10 cellular contexts compared by ENCODE assay signal in genomic region chr19:6086081-6086858, GRCh38. TPM values are rescaled to one million over a fixed set of nuclear protein-coding genes. Genes with fewer than 3 reads are reported as not detected.
DNase-seq lines count a peak whose midpoint lies in the region; ATAC-seq lines count a peak whose summit lies in the region.
"Had no signal": no experiment of that assay in that cellular context is flagged by ENCODE, and none has a peak within 500 bp of the region (broad histone marks: within the 10 kb centered on the region; RNA-seq: fewer than 3 reads in every experiment).

No MANE protein-coding gene starts in this region.

- H3K9me3 ChIP-seq in adipocyte (ENCODE audit: control insufficient read depth, low read length): no peaks in the 10 kb centered on the region

- H3K4me1 Mint-ChIP-seq in stimulated activated naive CD8-positive, alpha-beta T cell treated with anti-CD3 and anti-CD28 coated beads, Interleukin-15, Interleukin-2, amounts not matched to agents 100 ng/mL and 50 ng/mL, for 24 hours (ENCODE audit: low read depth): peaks cover 25% of the 10 kb centered on the region

- peak overlapping the region; percentile 35 for H3K4me3 Mint-ChIP-seq in stimulated activated naive CD8-positive, alpha-beta T cell treated with anti-CD3 and anti-CD28 coated beads, Interleukin-15, Interleukin-2, amounts not matched to agents 100 ng/mL and 50 ng/mL, for 24 hours

- H3K4me1 ChIP-seq in adipocyte (ENCODE audit: control insufficient read depth, insufficient read depth, low read length): peaks cover 65% of the 10 kb centered on the region

- no peaks in the 10 kb centered on the region for H3K9me3 Mint-ChIP-seq in stimulated activated naive CD8-positive, alpha-beta T cell treated with anti-CD3 and anti-CD28 coated beads, Interleukin-15, Interleukin-2, amounts not matched to agents 100 ng/mL and 50 ng/mL, for 24 hours

- no peak for DNase-seq in stimulated activated naive CD8-positive, alpha-beta T cell treated with anti-CD3 and anti-CD28 coated beads, Interleukin-15, Interleukin-2, amounts not matched to agents 100 U/mL and 50 U/mL, for 24 hours
- DNase-seq in adipocyte (ENCODE audit: low read depth): no peak
- peak; percentile 54 to 65 for DNase-seq in lung microvascular endothelial cell (ENCODE audit: low read depth in 2 of 2)
- no peak for DNase-seq in DMS53 (lab: John Stamatoyannopoulos, UW)
- no peak for DNase-seq in NCI-H526 treated with DMSO at 0.1 percent for 48 hours (lab: John Stamatoyannopoulos, UW)
- DNase-seq: activated gamma-delta T cell had no signal

- ATAC-seq in stimulated activated naive CD8-positive, alpha-beta T cell treated with anti-CD3 and anti-CD28 coated beads, Interleukin-15, Interleukin-2, amounts not matched to agents 100 U/mL and 50 U/mL, for 24 hours: no peak
- no peak for ATAC-seq in HG03175 (IDR thresholded peaks at IDR 0.05; ENCODE audit: unreplicated experiment)
- no peak for ATAC-seq in HG03432 (IDR thresholded peaks at IDR 0.05; ENCODE audit: unreplicated experiment)

- H3K9ac ChIP-seq in adipocyte (ENCODE audit: low read length): peak overlapping the region; percentile 74

- peak overlapping the region; percentile 16 for H3K4me3 ChIP-seq in adipocyte (ENCODE audit: low read length)

- H3K27ac Mint-ChIP-seq in stimulated activated naive CD8-positive, alpha-beta T cell treated with anti-CD3 and anti-CD28 coated beads, Interleukin-15, Interleukin-2, amounts not matched to agents 100 ng/mL and 50 ng/mL, for 24 hours: peak overlapping the region; percentile 56

- no peaks in the 10 kb centered on the region for H3K36me3 Mint-ChIP-seq in stimulated activated naive CD8-positive, alpha-beta T cell treated with anti-CD3 and anti-CD28 coated beads, Interleukin-15, Interleukin-2, amounts not matched to agents 100 ng/mL and 50 ng/mL, for 24 hours (ENCODE audit: low read depth)

- no peaks in the 10 kb centered on the region for H3K27me3 ChIP-seq in adipocyte (replicated peaks; ENCODE audit: control insufficient read depth, insufficient read depth, low read length)

- no peaks in the 10 kb centered on the region for H3K36me3 ChIP-seq in adipocyte (ENCODE audit: control insufficient read depth, insufficient read depth, low read length, severe bottlenecking)

- no peaks in the 10 kb centered on the region for H3K27me3 Mint-ChIP-seq in stimulated activated naive CD8-positive, alpha-beta T cell treated with anti-CD3 and anti-CD28 coated beads, Interleukin-15, Interleukin-2, amounts not matched to agents 100 ng/mL and 50 ng/mL, for 24 hours

RNA-seq across cellular contexts. Expression of gene RFX2, which starts 24.0 kb away (rescaled TPM):
- total RNA-seq in lung microvascular endothelial cell: 1.3 and 2.4 TPM in 2 replicates

RNA-seq across cellular contexts. Expression of gene ACSBG2, which starts 49.2 kb away (rescaled TPM):
- total RNA-seq in lung microvascular endothelial cell: not detected in 2 replicates
- total RNA-seq: frontal cortex had no signal

Comparison
In these comparisons a context has a peak if more than half of its experiments do, and no peak if none do; other contexts are left out.
1. DNase-seq: peak in lung microvascular endothelial cell (2 of 2); none in stimulated activated naive CD8-positive, alpha-beta T cell treated with anti-CD3 and anti-CD28 coated beads, Interleukin-15, Interleukin-2, amounts not matched to agents 100 U/mL and 50 U/mL, for 24 hours (single experiment), adipocyte (single experiment), DMS53 (single experiment) and NCI-H526 treated with DMSO at 0.1 percent for 48 hours (single experiment).